In the genomic region with DNA sequence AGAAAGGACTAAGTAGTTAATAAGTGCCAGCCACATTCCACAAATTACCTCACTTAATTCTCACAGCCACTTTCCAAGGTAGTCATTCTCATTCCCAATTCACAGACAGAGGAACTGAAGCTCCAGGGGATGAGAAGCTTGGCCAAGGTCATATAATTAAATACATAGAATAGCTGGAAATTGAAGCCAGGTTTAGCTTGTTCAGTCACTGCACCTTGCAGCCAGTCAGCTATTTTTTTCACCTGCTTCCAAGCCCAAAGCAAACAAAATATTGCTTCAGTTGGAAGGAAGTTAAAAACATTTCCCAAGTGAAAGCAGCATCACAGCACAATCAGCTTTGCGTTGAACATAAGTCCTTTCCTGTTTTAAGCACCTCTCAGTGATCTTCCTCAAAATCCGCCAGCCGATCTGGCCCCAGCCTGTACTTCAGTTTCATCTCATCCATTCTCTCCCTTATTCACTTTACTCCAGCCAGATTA, we compare ENCODE assay signal across 19 cellular contexts. TPM values are rescaled to one million over a fixed set of nuclear protein-coding genes. Genes with fewer than 3 reads are reported as not detected.
DNase-seq lines count a peak whose midpoint lies in the region; ATAC-seq, FAIRE-seq and TF ChIP-seq lines count a peak whose summit lies in the region.
"Had no signal": no experiment of that assay in that cellular context is flagged by ENCODE, and none has a peak within 500 bp of the region (broad histone marks: within the 10 kb centered on the region; RNA-seq: fewer than 3 reads in every experiment).

No MANE protein-coding gene starts in this region.

- no peaks in the 10 kb centered on the region for H3K9me3 ChIP-seq in K562 (replicated peaks; ENCODE audit: control insufficient read depth, insufficient read depth, low read depth, low read length)
- H3K9me3 ChIP-seq in liver (ENCODE audit: control insufficient read depth in 4 of 4, low read length in 3 of 4): no peaks in the 10 kb centered on the region
- no peaks in the 10 kb centered on the region for H3K9me3 ChIP-seq in spleen
- H3K9me3 ChIP-seq: BLaER1 treated with 17β-estradiol and CSF1 and Interleukin-3, amounts not matched to agents 10 nM and 100 nM; SJSA1 had no signal

- BruUV-seq in K562 (replicated peaks; lab: Mats Ljungman, UMichigan): no TSS peak

- no peak overlapping the region for H3K4me2 ChIP-seq in K562 (ENCODE audit: insufficient read depth, low read length)
- H3K4me2 ChIP-seq: BLaER1 treated with 17β-estradiol and CSF1 and Interleukin-3, amounts not matched to agents 10 nM and 100 nM had no signal

- WGBS in K562 (ENCODE audit: insufficient coverage, low coverage, missing lambda C conversion rate): 51% methylated on average over 3 of the region's 3 CpGs
- WGBS in liver: 9% methylated on average over 3 of the region's 3 CpGs
- WGBS in spleen, 5 donors: 18 to 39% (median 30%) methylated on average over 3 of the region's 3 CpGs

- ATAC-seq in K562 (no peak), GM21390 (IDR thresholded peaks at IDR 0.05; ENCODE audit: unreplicated experiment) (no peak), GM21528 (IDR thresholded peaks at IDR 0.05; ENCODE audit: low FRiP score, unreplicated experiment) (no peak)
- ATAC-seq: activated naive CD4-positive, alpha-beta T cell treated with anti-CD3 and anti-CD28 coated beads, Interleukin-2, amount 50 U/mL, for 72 hours had no signal

- H3K4me1 ChIP-seq in K562 (replicated peaks in 1 of 2; ENCODE audit: control insufficient read depth in 2 of 2, insufficient read depth in 2 of 2, low read length in 2 of 2) (peaks cover 0 to 3% of the 10 kb centered on the region in 2 experiments; a peak in 3 of 5 replicates), liver (ENCODE audit: control insufficient read depth in 4 of 4, insufficient read depth in 4 of 4, low read length in 3 of 4) (peaks cover 9 to 61% (median 43%) of the 10 kb centered on the region in 4 donors), spleen (peaks cover 0 to 52% (median 27%) of the 10 kb centered on the region in 6 donors)
- H3K4me1 ChIP-seq: SJSA1 had no signal

- no peak for TF ChIP-seq EP300 in K562 (IDR thresholded peaks at IDR 0.05; ENCODE audit: low read length)

- no peak overlapping the region for H3K27ac ChIP-seq in K562 (ENCODE audit: extremely low read depth, low read depth, low read length)
- H3K27ac ChIP-seq in liver (ENCODE audit: low read depth in 1 of 2, low read length in 2 of 2): peak overlapping the region; percentile 78 to 90
- H3K27ac ChIP-seq in spleen: peak overlapping the region in 7 of 8 donors; percentile 14 to 87 (median 75)
- H3K27ac ChIP-seq: BLaER1 treated with 17β-estradiol and CSF1 and Interleukin-3, amounts not matched to agents 10 nM and 100 nM; epithelial cell of prostate; GM23248; SJSA1 had no signal

- CTCF ChIA-PET in K562 (lab: Yijun Ruan, JAX; ENCODE audit: low intra/inter-chr PET ratio): no interaction called here

- DNase-seq in HT-29 (ENCODE audit: low spot score): peak; percentile 31
- DNase-seq in K562 (ENCODE audit: extremely low read depth in 1 of 4, low spot score in 3 of 4): no peak
- no peak for DNase-seq in spleen
- DNase-seq in activated CD8-positive, alpha-beta memory T cell treated with anti-CD3 and anti-CD28 coated beads for 24 hours: no peak
- no peak for DNase-seq in NCI-H1048 (lab: John Stamatoyannopoulos, UW)
- DNase-seq: central memory CD4-positive, alpha-beta T cell; GM23248; KG1; NCI-H1930; posterior cingulate gyrus; stimulated activated CD4-positive, alpha-beta T cell treated with anti-CD3 and anti-CD28 coated beads, Interleukin-2, amount 100 ng/mL, for 24 hours had no signal

- H3K4me3 ChIP-seq in K562 (no peak overlapping the region), liver (ENCODE audit: low read depth in 1 of 3, low read length in 3 of 3) (peak overlapping the region in 2 of 3 donors; percentile 67 to 77), spleen (peak overlapping the region in 2 of 8 donors; percentile 4 to 16)
- H3K4me3 ChIP-seq: BLaER1 treated with 17β-estradiol and CSF1 and Interleukin-3, amounts not matched to agents 10 nM and 100 nM; GM23248; SJSA1 had no signal

- TF ChIP-seq CTCF in K562 (IDR thresholded peaks at IDR 0.05 in 2 of 3, conservative IDR thresholded peaks at IDR 0.05 in 1 of 3; ENCODE audit: insufficient read depth in 2 of 3, low read depth in 1 of 3, low read length in 3 of 3) (no peak), liver (IDR thresholded peaks at IDR 0.05; ENCODE audit: low read depth, low read length, missing input control) (no peak), spleen (IDR thresholded peaks at IDR 0.05 in 8 of 11, conservative IDR thresholded peaks at IDR 0.05 in 3 of 11) (no peak)

- H3K9me1 ChIP-seq in K562 (ENCODE audit: control insufficient read depth, insufficient read depth, low read length): no peaks in the 10 kb centered on the region

- in situ Hi-C loops in K562 (cut with MboI): no loop called here

- H3K9ac ChIP-seq in K562 (ENCODE audit: insufficient read depth in 1 of 2, low read depth in 2 of 2, low read length in 2 of 2) (no peak overlapping the region), liver (ENCODE audit: low read depth in 1 of 2, low read length in 2 of 2) (peak overlapping the region; percentile 57 to 98)
- H3K9ac ChIP-seq: BLaER1 treated with 17β-estradiol and CSF1 and Interleukin-3, amounts not matched to agents 10 nM and 100 nM; GM23248 had no signal

- 0 out of 3 replicates have a peak, but pooled peaks cover 7% of the 10 kb centered on the region for H3K79me2 ChIP-seq in K562 (ENCODE audit: control insufficient read depth, insufficient read depth, low read length)

- FAIRE-seq in K562 (lab: Jason Lieb, UNC): no peak
- FAIRE-seq: TTC549 had no signal

- POLR2A ChIA-PET in K562 (lab: Yijun Ruan, JAX): no interaction called here

- TF ChIP-seq RAD21 in K562 (CRISPR knock-in tag; conservative IDR thresholded peaks at IDR 0.05 in 1 of 2, IDR thresholded peaks at IDR 0.05 in 1 of 2): no peak
- peak in 1 of 2 donors; percentile 29 for TF ChIP-seq RAD21 in liver (IDR thresholded peaks at IDR 0.05)

- intact Hi-C loops in K562 (cut with micrococcal nuclease) (no loop called here), spleen (cut with DNase I; ENCODE audit: low total_unique reads) (no loop called here)

- TF ChIP-seq POLR2A in K562 (conservative IDR thresholded peaks at IDR 0.05) (no peak), spleen (IDR thresholded peaks at IDR 0.05) (no peak)

- peak overlapping the region; percentile 71 for H2AFZ ChIP-seq in K562 (ENCODE audit: low read depth, low read length)
- H2AFZ ChIP-seq: GM23248 had no signal

- no peaks in the 10 kb centered on the region for H3K27me3 ChIP-seq in K562 (ENCODE audit: control insufficient read depth in 2 of 2, insufficient read depth in 2 of 2, low read length in 2 of 2)
- no peaks in the 10 kb centered on the region for H3K27me3 ChIP-seq in liver (ENCODE audit: control insufficient read depth in 4 of 4, insufficient read depth in 4 of 4, low read length in 3 of 4)
- peaks cover 0 to 5% (median 0%) of the 10 kb centered on the region in 7 donors for H3K27me3 ChIP-seq in spleen (replicated peaks in 1 of 7)
- H3K27me3 ChIP-seq: BLaER1 treated with 17β-estradiol and CSF1 and Interleukin-3, amounts not matched to agents 10 nM and 100 nM had no signal

- H4K20me1 ChIP-seq in K562 (replicated peaks; ENCODE audit: control insufficient read depth, insufficient read depth, low read length): no peaks in the 10 kb centered on the region
- H4K20me1 ChIP-seq: BLaER1 treated with 17β-estradiol and CSF1 and Interleukin-3, amounts not matched to agents 10 nM and 100 nM had no signal

- H3K36me3 ChIP-seq in K562 (ENCODE audit: control insufficient read depth, insufficient read depth, low read length) (no peaks in the 10 kb centered on the region), liver (ENCODE audit: control insufficient read depth in 4 of 4, insufficient read depth in 3 of 4, low read depth in 1 of 4, low read length in 3 of 4) (peaks cover 0 to 2% (median 0%) of the 10 kb centered on the region in 4 donors), spleen (no peaks in the 10 kb centered on the region)
- H3K36me3 ChIP-seq: BLaER1 treated with 17β-estradiol and CSF1 and Interleukin-3, amounts not matched to agents 10 nM and 100 nM; SJSA1 had no signal

TF ChIP-seq in K562, 482 proteins besides CTCF, POLR2A, EP300 and RAD21:
- TF ChIP-seq ZNF431 (CRISPR knock-in tag; IDR thresholded peaks at IDR 0.05) (no peak), HDAC6 (IDR thresholded peaks at IDR 0.05; ENCODE audit: low read depth, low read length) (no peak)

TF ChIP-seq in liver, 16 proteins besides CTCF, POLR2A, EP300 and RAD21 (continues in another document):
- TF ChIP-seq MAX (IDR thresholded peaks at IDR 0.05) (peak; percentile 42), HNF4A (conservative IDR thresholded peaks at IDR 0.05) (peak; percentile 41 to 51)

RNA-seq across cellular contexts. Expression of gene ALDH1A1, which starts 4.8 kb away (rescaled TPM):
- total RNA-seq in HT-29 (2014; rRNA removed; shearing (Covaris generic)): 329 and 383 TPM in 2 replicates
- 1.6 and 2.2 TPM in 2 replicates for total RNA-seq in K562 (2011; cell fraction: chromatin; rRNA removed; ENCODE audit: low replicate concordance)
- total RNA-seq in K562 (2011; cell fraction: nucleolus; rRNA removed): 0.26 and 1.2 TPM in 2 replicates
- total RNA-seq in K562 (2011; cell fraction: nucleoplasm; rRNA removed): 1.2 and 1.5 TPM in 2 replicates
- total RNA-seq in K562 (2014; rRNA removed) (19.8 and 21.0 TPM in 2 replicates), K562 (2014; rRNA removed; fragmentation: Illumina TruSeq; extraction: Trizol) (32.8 and 38.5 TPM in 2 replicates), K562 (2015; rRNA removed; fragmentation: Illumina TruSeq; extraction: Trizol) (81.2 and 86.3 TPM in 2 replicates), K562 (2021) (24.4 and 27.0 TPM in 2 replicates), liver (100 to 1,000 TPM; 178 to 208 TPM), spleen (100 to 1,000 TPM in 2 of 7 donors, 10 to 100 TPM in 5; 55.7 to 129 (median 71.9) TPM)
- polyA plus RNA-seq in K562 (2011; rRNA removed) (1.3 and 1.8 TPM in 2 replicates), K562 (2014; fragmentation: Illumina TruSeq; extraction: Trizol) (26.3 and 29.3 TPM in 2 replicates), K562 (2014; fragmentation: Nextera tagmentation; extraction: Ambion mirVana) (10 to 100 TPM; 24.4 to 33.0 TPM), K562 (2014; rRNA removed) (20.9 and 21.9 TPM in 2 replicates), liver (100 to 1,000 TPM; 118 to 433 TPM), spleen (10 to 100 TPM; 19.1 to 63.4 (median 26.2) TPM)
- polyA plus RNA-seq in K562 (2011; cell fraction: cytosol; rRNA removed): 0.55 and 0.75 TPM in 2 replicates
- 0.41 TPM in 2 replicates for polyA plus RNA-seq in K562 (2011; cell fraction: nucleus; rRNA removed)
- 65.5 and 67.1 TPM in 2 replicates for polyA plus RNA-seq in K562 (2012)
- polyA minus RNA-seq in K562 (2011; rRNA and poly(A)+ RNA removed): 3.0 and 5.7 TPM in 2 replicates
- 0.86 TPM in 1 of 2 replicates, not detected in the other for polyA minus RNA-seq in K562 (2011; cell fraction: cytosol; rRNA and poly(A)+ RNA removed)
- polyA minus RNA-seq in K562 (2011; cell fraction: nucleus; rRNA and poly(A)+ RNA removed): 0.13 and 0.78 TPM in 2 replicates
- total RNA-seq: GM23248, SJSA1 had no signal
- polyA plus RNA-seq: GM23248 had no signal

Comparison
In these comparisons a context has a peak if more than half of its experiments do, and no peak if none do; other contexts are left out.
1. H3K9ac ChIP-seq: peak in liver (2 of 2); none in K562 (0 of 2).